ENCODE assay signal across 22 cellular contexts in genomic region chr6:90093558-90094073, GRCh38.
DNase-seq lines count a peak whose midpoint lies in the region; ATAC-seq lines count a peak whose summit lies in the region.
"Had no signal": no experiment of that assay in that cellular context is flagged by ENCODE, and none has a peak within 500 bp of the region (broad histone marks: within the 10 kb centered on the region; RNA-seq: fewer than 3 reads in every experiment).

No MANE protein-coding gene starts in this region.

- intact Hi-C loops in activated CD4-positive, alpha-beta T cell treated with anti-CD3 and anti-CD28 coated beads for 36 hours (cut with DNase I, micrococcal nuclease) = no loop called here

- H3K27me3 Mint-ChIP-seq in activated CD4-positive, alpha-beta T cell treated with anti-CD3 and anti-CD28 coated beads for 36 hours = no peaks in the 10 kb centered on the region
- H3K27me3 Mint-ChIP-seq in stimulated activated naive CD8-positive, alpha-beta T cell treated with anti-CD3 and anti-CD28 coated beads, Interleukin-15, Interleukin-2, amounts not matched to agents 100 ng/mL and 50 ng/mL, for 24 hours = no peaks in the 10 kb centered on the region
- H3K27me3 Mint-ChIP-seq in naive B cell = no peaks in the 10 kb centered on the region

- no peaks in the 10 kb centered on the region for H3K9me3 Mint-ChIP-seq in activated CD4-positive, alpha-beta T cell treated with anti-CD3 and anti-CD28 coated beads for 36 hours (ENCODE audit: low read depth)
- peaks cover 5% of the 10 kb centered on the region for H3K9me3 Mint-ChIP-seq in stimulated activated naive CD8-positive, alpha-beta T cell treated with anti-CD3 and anti-CD28 coated beads, Interleukin-15, Interleukin-2, amounts not matched to agents 100 ng/mL and 50 ng/mL, for 24 hours
- H3K9me3 Mint-ChIP-seq in naive B cell = no peaks in the 10 kb centered on the region

- POLR2A ChIA-PET in activated CD4-positive, alpha-beta T cell treated with anti-CD3 and anti-CD28 coated beads for 36 hours (lab: Charles Lee) = no interaction called here

- no peak for DNase-seq in activated CD4-positive, alpha-beta T cell treated with anti-CD3 and anti-CD28 coated beads for 36 hours
- DNase-seq in activated CD4-positive, alpha-beta T cell treated with anti-CD3 and anti-CD28 coated beads for 48 hours = no peak
- no peak for DNase-seq in stimulated activated naive CD8-positive, alpha-beta T cell treated with anti-CD3 and anti-CD28 coated beads, Interleukin-15, Interleukin-2, amounts not matched to agents 100 U/mL and 50 U/mL, for 24 hours
- DNase-seq in naive B cell (no peak), NCI-H1694 (lab: John Stamatoyannopoulos, UW) (no peak)
- DNase-seq: 8988T, ACHN, Calu3, DMS79 treated with DMSO at 0.1 percent for 48 hours, GF-D8, HCEC 1CT, IMR-90, MM.1S, NCI-H1694 treated with DMSO at 0.1 percent for 48 hours, NCI-H2081, NCI-H2227 treated with DMSO at 0.1 percent for 48 hours, NCI-H526 treated with DMSO at 0.1 percent for 48 hours, Peyer's patch, SHP77 treated with DMSO at 0.1 percent for 48 hours had no signal

- no peak overlapping the region for H3K4me3 Mint-ChIP-seq in activated CD4-positive, alpha-beta T cell treated with anti-CD3 and anti-CD28 coated beads for 36 hours
- H3K4me3 Mint-ChIP-seq in stimulated activated naive CD8-positive, alpha-beta T cell treated with anti-CD3 and anti-CD28 coated beads, Interleukin-15, Interleukin-2, amounts not matched to agents 100 ng/mL and 50 ng/mL, for 24 hours = no peak overlapping the region
- H3K4me3 Mint-ChIP-seq in naive B cell = peak overlapping the region in 1 of 8 donors; percentile 2

- H3K27ac Mint-ChIP-seq in activated CD4-positive, alpha-beta T cell treated with anti-CD3 and anti-CD28 coated beads for 36 hours = peak overlapping the region; percentile 40
- H3K27ac Mint-ChIP-seq in stimulated activated naive CD8-positive, alpha-beta T cell treated with anti-CD3 and anti-CD28 coated beads, Interleukin-15, Interleukin-2, amounts not matched to agents 100 ng/mL and 50 ng/mL, for 24 hours = peak overlapping the region; percentile 88
- H3K27ac Mint-ChIP-seq in naive B cell = peak overlapping the region; percentile 41 to 87 (median 59)

- H3K36me3 Mint-ChIP-seq in activated CD4-positive, alpha-beta T cell treated with anti-CD3 and anti-CD28 coated beads for 36 hours (ENCODE audit: low read depth) = peaks cover 38% of the 10 kb centered on the region
- peaks cover 56% of the 10 kb centered on the region for H3K36me3 Mint-ChIP-seq in stimulated activated naive CD8-positive, alpha-beta T cell treated with anti-CD3 and anti-CD28 coated beads, Interleukin-15, Interleukin-2, amounts not matched to agents 100 ng/mL and 50 ng/mL, for 24 hours (ENCODE audit: low read depth)
- H3K36me3 Mint-ChIP-seq in naive B cell = peaks cover 0 to 17% of the 10 kb centered on the region in 2 donors

- ATAC-seq in activated CD4-positive, alpha-beta T cell treated with anti-CD3 and anti-CD28 coated beads for 36 hours = peak; percentile 14
- no peak for ATAC-seq in stimulated activated naive CD8-positive, alpha-beta T cell treated with anti-CD3 and anti-CD28 coated beads, Interleukin-15, Interleukin-2, amounts not matched to agents 100 U/mL and 50 U/mL, for 24 hours
- ATAC-seq in naive B cell (ENCODE audit: low read depth in 2 of 2) (peak; percentile 32 to 36), HG03354 (IDR thresholded peaks at IDR 0.05; ENCODE audit: poor library complexity, severe bottlenecking, unreplicated experiment) (no peak), GM18870 (IDR thresholded peaks at IDR 0.05; ENCODE audit: unreplicated experiment) (no peak)

- CTCF ChIA-PET in activated CD4-positive, alpha-beta T cell treated with anti-CD3 and anti-CD28 coated beads for 36 hours (lab: Charles Lee) = interaction anchor here (0.8 to 1.3 kb wide), 4 partner anchors 9 to 153 kb away, joined by 3 to 4 read pairs (median 3); no protein-coding TSS in a partner anchor

- H3K4me1 Mint-ChIP-seq in activated CD4-positive, alpha-beta T cell treated with anti-CD3 and anti-CD28 coated beads for 36 hours = peaks cover 83% of the 10 kb centered on the region
- peaks cover 100% of the 10 kb centered on the region for H3K4me1 Mint-ChIP-seq in stimulated activated naive CD8-positive, alpha-beta T cell treated with anti-CD3 and anti-CD28 coated beads, Interleukin-15, Interleukin-2, amounts not matched to agents 100 ng/mL and 50 ng/mL, for 24 hours (ENCODE audit: low read depth)
- H3K4me1 Mint-ChIP-seq in naive B cell = peaks cover 51 to 81% (median 71%) of the 10 kb centered on the region in 3 donors

Comparison
In these comparisons a context has a peak if more than half of its experiments do, and no peak if none do; other contexts are left out.
1. ATAC-seq: peak in activated CD4-positive, alpha-beta T cell treated with anti-CD3 and anti-CD28 coated beads for 36 hours (single experiment) and naive B cell (2 of 2); none in stimulated activated naive CD8-positive, alpha-beta T cell treated with anti-CD3 and anti-CD28 coated beads, Interleukin-15, Interleukin-2, amounts not matched to agents 100 U/mL and 50 U/mL, for 24 hours (single experiment), HG03354 (single experiment) and GM18870 (single experiment).
2. Peak in every context shown above with its lines, with median percentiles within 50 percentile points of each other: H3K27ac Mint-ChIP-seq.